Comparison of ENCODE assay signal across 8 cellular contexts in genomic region chr16:30065112-30065942, GRCh38. TPM values are rescaled to one million over a fixed set of nuclear protein-coding genes. Genes with fewer than 3 reads are reported as not detected.
DNase-seq lines count a peak whose midpoint lies in the region; ATAC-seq, FAIRE-seq and TF ChIP-seq lines count a peak whose summit lies in the region.

Gene ALDOA (plus strand): TSS chr16:30065760. CDS start chr16:30066898, 1,138 bp downstream.

- peaks cover 39% of the 10 kb centered on the region for H3K4me1 ChIP-seq in OCI-LY7 (ENCODE audit: insufficient read depth, low read length, poor library complexity, severe bottlenecking)
- H3K4me1 ChIP-seq in endothelial cell of umbilical vein (ENCODE audit: control insufficient read depth, extremely low read depth, insufficient read depth, low read length) = peaks cover 29% of the 10 kb centered on the region
- peaks cover 52% of the 10 kb centered on the region for H3K4me1 ChIP-seq in mononuclear cell (ENCODE audit: insufficient read depth, low read length)

- dilution Hi-C loops in endothelial cell of umbilical vein (cut with MboI; ENCODE audit: extremely low pct_ligation_motif_present, low sequenced_read_pairs) = no loop called here

- DNase-seq in D341Med (ENCODE audit: low spot score) (peak; percentile 90), HuH-7.5 (ENCODE audit: low spot score) (peak; percentile 86), OCI-LY7 (ENCODE audit: low spot score) (peak; percentile 98), activated T-cell treated with anti-CD3 and anti-CD28 coated beads for 1 hour (ENCODE audit: low read depth) (peak; percentile 92), endothelial cell of umbilical vein (ENCODE audit: low read depth, low spot score) (peak; percentile 99)
- peak; percentile 86 to 90 for DNase-seq in stimulated activated CD8-positive, alpha-beta memory T cell treated with anti-CD3 and anti-CD28 coated beads, Interleukin-4, amount 100 ng/mL, for 1 hour (ENCODE audit: low read depth in 2 of 2, low spot score in 1 of 2)

- no peaks in the 10 kb centered on the region for H3K9me3 ChIP-seq in OCI-LY7 (ENCODE audit: low read length)
- no peaks in the 10 kb centered on the region for H3K9me3 ChIP-seq in endothelial cell of umbilical vein (replicated peaks; ENCODE audit: control insufficient read depth, insufficient read depth, low read length)
- no peaks in the 10 kb centered on the region for H3K9me3 ChIP-seq in mononuclear cell (ENCODE audit: low read depth, low read length)

- H2AFZ ChIP-seq in OCI-LY7 (ENCODE audit: low read length) (peak within 1 kb of the TSS; percentile 47; the same call in 1 of the 2 replicates), endothelial cell of umbilical vein (ENCODE audit: low read depth, low read length) (no peak within 1 kb of the TSS)

- peak; percentile 72 for ATAC-seq in GM21515 (IDR thresholded peaks at IDR 0.05; ENCODE audit: unreplicated experiment)

- no peaks in the 10 kb centered on the region for H3K27me3 ChIP-seq in endothelial cell of umbilical vein (ENCODE audit: control insufficient read depth in 2 of 2, insufficient read depth in 2 of 2, low read length in 2 of 2)
- no peaks in the 10 kb centered on the region for H3K27me3 ChIP-seq in mononuclear cell (ENCODE audit: insufficient read depth, low read length)

- H4K20me1 ChIP-seq in OCI-LY7 (ENCODE audit: insufficient read depth, low read length) (peaks cover 14% of the 10 kb centered on the region), endothelial cell of umbilical vein (replicated peaks; ENCODE audit: control insufficient read depth, extremely low read depth, insufficient read depth, low read length) (no peaks in the 10 kb centered on the region)

- no peaks in the 10 kb centered on the region for H3K9me2 ChIP-seq in OCI-LY7 (ENCODE audit: insufficient read depth, low read length)

- H3K9ac ChIP-seq in endothelial cell of umbilical vein (replicated peaks; ENCODE audit: extremely low read depth, insufficient read depth, low read length) = peak within 1 kb of the TSS; percentile 82

- POLR2A ChIA-PET in OCI-LY7 (lab: Charles Lee) (interaction anchor here (0.6 to 2.3 kb wide), 3 partner anchors 10 to 1081 kb away, joined by 3 to 10 read pairs (median 5); partner anchors contain the start of genes LAT and TAOK2), endothelial cell of umbilical vein (lab: Charles Lee) (interaction anchor here (0.7 to 2.8 kb wide), 7 partner anchors 10 to 365 kb away, joined by 3 to 21 read pairs (median 4); partner anchors contain the start of genes DCTPP1, PPP4C, SEZ6L2 and TBX6)

- BruUV-seq in OCI-LY7 (replicated peaks; lab: Mats Ljungman, UMichigan) (TSS peak; percentile 83), endothelial cell of umbilical vein (replicated peaks; lab: Mats Ljungman, UMichigan) (no TSS peak)

- H3K9me1 ChIP-seq in endothelial cell of umbilical vein (replicated peaks; ENCODE audit: control insufficient read depth, extremely low read depth, insufficient read depth, low read length) = no peaks in the 10 kb centered on the region

- intact Hi-C loops in OCI-LY7 (cut with micrococcal nuclease; ENCODE audit: unreplicated experiment) (loop anchor here (1.0 to 10.0 kb wide), 3 partner anchors 10 to 289 kb away; partner anchors contain the start of genes CD2BP2 and PPP4C), endothelial cell of umbilical vein (cut with micrococcal nuclease) (loop anchor here (1.0 to 2.0 kb wide), 5 partner anchors 10 to 593 kb away; partner anchors contain the start of genes FBRS and PPP4C)

- H3K27ac ChIP-seq in OCI-LY7 (ENCODE audit: low read depth, low read length, poor library complexity, severe bottlenecking) = peak within 1 kb of the TSS; percentile 86
- peak within 1 kb of the TSS; percentile 78 for H3K27ac ChIP-seq in endothelial cell of umbilical vein (ENCODE audit: insufficient read depth, low read depth, low read length)

- FAIRE-seq in endothelial cell of umbilical vein (lab: Jason Lieb, UNC) = peak; percentile 96

- TF ChIP-seq POLR2A in endothelial cell of umbilical vein (IDR thresholded peaks at IDR 0.05; ENCODE audit: low read depth, low read length) = peak; percentile 98

- peak within 1 kb of the TSS; percentile 94 for H3K4me2 ChIP-seq in OCI-LY7 (ENCODE audit: low read length)
- peak within 1 kb of the TSS; percentile 91 for H3K4me2 ChIP-seq in endothelial cell of umbilical vein (ENCODE audit: insufficient read depth, low read length)

- TF ChIP-seq CTCF in OCI-LY7 (conservative IDR thresholded peaks at IDR 0.05; ENCODE audit: low read length) = no peak
- no peak for TF ChIP-seq CTCF in endothelial cell of umbilical vein (IDR thresholded peaks at IDR 0.05; ENCODE audit: extremely low read depth in 1 of 2, insufficient read depth in 1 of 2, low read depth in 1 of 2, low read length in 2 of 2)

- H3K4me3 ChIP-seq in OCI-LY7 (ENCODE audit: low read depth, low read length, poor library complexity, severe bottlenecking) = peak within 1 kb of the TSS; percentile 99
- H3K4me3 ChIP-seq in endothelial cell of umbilical vein (replicated peaks in 1 of 3; ENCODE audit: insufficient read depth in 1 of 3, low read depth in 1 of 3, low read length in 3 of 3) = peak within 1 kb of the TSS; percentile 71 to 95 (median 91)
- H3K4me3 ChIP-seq in mononuclear cell (ENCODE audit: low read length) = peak within 1 kb of the TSS; percentile 87

- H3K36me3 ChIP-seq in OCI-LY7 (ENCODE audit: insufficient read depth, low read length) (peaks cover 47% of the 10 kb centered on the region), endothelial cell of umbilical vein (ENCODE audit: control insufficient read depth in 2 of 2, extremely low read depth in 1 of 2, insufficient read depth in 2 of 2, low read length in 2 of 2) (peaks cover 17 to 28% of the 10 kb centered on the region in 2 experiments)

- CTCF ChIA-PET in OCI-LY7 (lab: Charles Lee; ENCODE audit: unreplicated experiment) (interaction anchor here (0.7 to 1.0 kb wide), 2 partner anchors 27 to 119 kb away, joined by 3 read pairs; partner anchors contain the start of gene TBX6), endothelial cell of umbilical vein (lab: Charles Lee) (interaction anchor here (0.9 to 4.5 kb wide), 13 partner anchors 9 to 344 kb away, joined by 3 to 53 read pairs (median 3); partner anchors contain the start of genes PPP4C, TBX6 and ZNF48)

- H3K79me2 ChIP-seq in OCI-LY7 (ENCODE audit: insufficient read depth, low read depth, low read length) = peaks cover 44% of the 10 kb centered on the region
- peaks cover 43% of the 10 kb centered on the region for H3K79me2 ChIP-seq in endothelial cell of umbilical vein (ENCODE audit: control insufficient read depth, insufficient read depth, low read length)

TF ChIP-seq in endothelial cell of umbilical vein, 7 proteins besides CTCF, POLR2A, EP300 and RAD21:
- TF ChIP-seq MYC (IDR thresholded peaks at IDR 0.05; ENCODE audit: low read depth, low read length) (no peak), POLR2AphosphoS5 (IDR thresholded peaks at IDR 0.05; ENCODE audit: insufficient read depth, low read depth, low read length) (peak; percentile 88), GATA2 (IDR thresholded peaks at IDR 0.05; ENCODE audit: insufficient read depth, insufficient read length, low read depth, low read length) (no peak), FOS (IDR thresholded peaks at IDR 0.05; ENCODE audit: borderline replicate concordance, insufficient read depth, low read length) (peak; percentile 89), JUN (IDR thresholded peaks at IDR 0.05; ENCODE audit: borderline replicate concordance, insufficient read depth, insufficient read length, low read depth) (peak; percentile 40), EZH2 (IDR thresholded peaks at IDR 0.05; ENCODE audit: borderline replicate concordance, low read depth, low read length, severe bottlenecking) (no peak)
- TF ChIP-seq, protein P1, sequence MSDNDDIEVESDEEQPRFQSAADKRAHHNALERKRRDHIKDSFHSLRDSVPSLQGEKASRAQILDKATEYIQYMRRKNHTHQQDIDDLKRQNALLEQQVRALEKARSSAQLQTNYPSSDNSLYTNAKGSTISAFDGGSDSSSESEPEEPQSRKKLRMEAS (IDR thresholded peaks at IDR 0.05; ENCODE audit: insufficient read depth, insufficient read length) = no peak

RNA-seq across cellular contexts. Expression of gene ALDOA, which starts in this region (rescaled TPM):
- total RNA-seq in OCI-LY7 (2014; rRNA removed; shearing (Covaris generic)) = 646 and 809 TPM in 2 replicates
- total RNA-seq in OCI-LY7 (2022) = 811 and 1,029 TPM in 2 replicates
- 1,029 and 1,114 TPM in 2 replicates for total RNA-seq in endothelial cell of umbilical vein
- polyA plus RNA-seq in endothelial cell of umbilical vein = 871 and 972 TPM in 2 replicates
- polyA plus RNA-seq in endothelial cell of umbilical vein (2011; cell fraction: cytosol; rRNA removed) = 870 and 886 TPM in 2 replicates
- polyA plus RNA-seq in endothelial cell of umbilical vein (2011; cell fraction: nucleus; rRNA removed) = 402 and 418 TPM in 2 replicates
- 1,061 and 1,110 TPM in 2 replicates for polyA plus RNA-seq in endothelial cell of umbilical vein (2012)
- 655 and 717 TPM in 2 replicates for polyA minus RNA-seq in endothelial cell of umbilical vein
- 1,084 TPM for polyA minus RNA-seq in endothelial cell of umbilical vein (2011; cell fraction: cytosol; rRNA and poly(A)+ RNA removed)
- 126 and 162 TPM in 2 replicates for polyA minus RNA-seq in endothelial cell of umbilical vein (2011; cell fraction: nucleus; rRNA and poly(A)+ RNA removed)
- 343 TPM for total RNA-seq in mononuclear cell

Comparison
In these comparisons a context has a peak if more than half of its experiments do, and no peak if none do; other contexts are left out.
1. Peak in every context shown above with its lines: DNase-seq, ATAC-seq, H3K4me3 ChIP-seq and H3K27ac ChIP-seq.